In the genomic region with DNA sequence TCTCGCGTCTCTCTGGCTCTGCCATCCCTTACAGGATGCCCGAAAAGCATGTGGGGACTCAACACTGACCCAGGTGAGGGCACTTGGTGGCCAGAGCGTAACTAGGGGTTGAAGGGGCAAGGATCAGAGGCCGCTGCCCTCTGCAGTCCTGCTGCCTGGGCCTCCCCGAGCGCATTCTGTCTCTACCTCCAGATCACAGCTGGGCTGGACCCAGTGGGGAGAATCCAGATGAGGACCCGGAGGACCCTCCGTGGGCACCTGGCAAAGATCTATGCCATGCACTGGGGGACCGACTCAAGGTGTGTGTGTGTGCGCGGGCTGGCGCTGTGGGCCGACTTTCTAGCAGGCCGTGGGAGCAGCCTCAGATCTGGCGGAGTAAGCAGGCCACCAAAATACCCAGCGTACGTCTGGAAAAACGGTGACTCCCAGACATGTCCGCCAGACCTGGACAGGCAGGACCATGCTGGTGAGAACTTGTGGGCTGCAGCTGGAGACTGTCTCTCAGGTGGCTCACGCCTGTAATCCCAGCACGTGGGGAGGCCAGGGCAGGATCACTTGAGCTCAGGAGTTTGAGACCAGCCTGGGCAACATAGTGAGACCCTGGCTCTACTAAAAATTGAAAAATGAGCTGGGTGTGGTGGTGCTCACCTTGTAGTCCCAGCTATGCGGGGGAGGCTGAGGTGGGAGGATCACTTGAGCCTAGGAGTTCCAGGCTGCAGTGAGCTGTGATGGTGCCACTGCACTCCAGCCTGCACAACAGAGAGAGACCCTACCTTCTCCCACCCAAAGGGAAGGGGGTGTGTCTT, we compare ENCODE assay signal across 10 cellular contexts. TPM values are rescaled to one million over a fixed set of nuclear protein-coding genes. Genes with fewer than 3 reads are reported as not detected.
A peak's percentile ranks its signal among the peaks of the same experiment; 100 is the strongest.
DNase-seq lines count a peak whose midpoint lies in the region; ATAC-seq, FAIRE-seq and TF ChIP-seq lines count a peak whose summit lies in the region.
"Had no signal": no experiment of that assay in that cellular context is flagged by ENCODE, and none has a peak within 500 bp of the region (broad histone marks: within the 10 kb centered on the region; RNA-seq: fewer than 3 reads in every experiment).

No MANE protein-coding gene starts in this region.

- H3K27me3 ChIP-seq in SK-N-SH (ENCODE audit: insufficient read depth) (no peaks in the 10 kb centered on the region), GM12878 (replicated peaks in 1 of 2; ENCODE audit: control insufficient read depth in 2 of 2, insufficient read depth in 2 of 2, low read length in 1 of 2) (no peaks in the 10 kb centered on the region), kidney epithelial cell (ENCODE audit: control insufficient read depth, insufficient read depth, low read length) (no peaks in the 10 kb centered on the region), testis (no peaks in the 10 kb centered on the region)

- TF ChIP-seq RAD21 in SK-N-SH (IDR thresholded peaks at IDR 0.05; ENCODE audit: low read length) = no peak
- TF ChIP-seq RAD21 in GM12878 (IDR thresholded peaks at IDR 0.05; ENCODE audit: insufficient read depth, low read depth, low read length) = no peak

- peak overlapping the region; percentile 66 to 90; a peak in 3 of 4 replicates for H3K27ac ChIP-seq in SK-N-SH (ENCODE audit: low read depth in 2 of 2, low read length in 1 of 2)
- H3K27ac ChIP-seq in GM12878 (ENCODE audit: control insufficient read depth, insufficient read depth) = no peak overlapping the region
- H3K27ac ChIP-seq in testis = peak overlapping the region; percentile 98

- in situ Hi-C loops in GM12878 (cut with MboI) = loop anchor here (25.0 kb wide), 1 partner anchor 214 kb away; a partner anchor contains a TSS

- POLR2A ChIA-PET in SK-N-SH (lab: Yijun Ruan, JAX) = interaction anchor here (0.9 to 6.3 kb wide), 7 partner anchors 14 to 74 kb away, joined by 3 to 23 read pairs (median 6); a partner anchor contains a TSS
- POLR2A ChIA-PET in GM12878 (lab: Charles Lee) = interaction anchor here (0.9 kb wide), 1 partner anchor 13 kb away, joined by 3 read pairs; no protein-coding TSS in a partner anchor

- SMC1A ChIA-PET in GM12878 (lab: Charles Lee; ENCODE audit: uncharacterized antibody, unreplicated experiment) = no interaction called here

- BruUV-seq in GM12878 (replicated peaks; lab: Mats Ljungman, UMichigan) = no TSS peak

- no peaks in the 10 kb centered on the region for H3K9me2 ChIP-seq in SK-N-SH

- peaks cover 49% of the 10 kb centered on the region for H3K79me2 ChIP-seq in SK-N-SH (ENCODE audit: insufficient read depth)
- H3K79me2 ChIP-seq in GM12878 (ENCODE audit: control insufficient read depth, insufficient read depth, low read length) = peaks cover 24% of the 10 kb centered on the region

- ATAC-seq in SK-N-SH treated with all-trans-retinoic acid at 6 μM for 48 hours = no peak
- ATAC-seq in GM12878 = no peak
- no peak for ATAC-seq in omental fat pad (ENCODE audit: low FRiP score)

- H3K4me3 ChIP-seq in SK-N-SH (ENCODE audit: low read depth in 2 of 2, low read length in 1 of 2) = peak overlapping the region; percentile 83 to 98
- H3K4me3 ChIP-seq in GM12878 = peak overlapping the region; percentile 98
- H3K4me3 ChIP-seq in kidney epithelial cell (ENCODE audit: low read depth, low read length) = peak overlapping the region; percentile 94
- peak overlapping the region; percentile 96 to 99 for H3K4me3 ChIP-seq in testis

- intact Hi-C loops in GM12878 (cut with micrococcal nuclease; ENCODE audit: unreplicated experiment) (no loop called here), testis (cut with DNase I; ENCODE audit: low total_unique reads) (no loop called here)

- H3K36me3 ChIP-seq in SK-N-SH (replicated peaks in 1 of 2; ENCODE audit: control insufficient read depth in 1 of 2, insufficient read depth in 2 of 2, low read length in 1 of 2) = peaks cover 30 to 51% of the 10 kb centered on the region in 2 experiments
- H3K36me3 ChIP-seq in GM12878 (ENCODE audit: control insufficient read depth in 2 of 2, insufficient read depth in 2 of 2, low read length in 1 of 2) = peaks cover 4 to 30% of the 10 kb centered on the region in 2 experiments; a peak in 3 of 4 replicates
- peaks cover 5% of the 10 kb centered on the region for H3K36me3 ChIP-seq in kidney epithelial cell (ENCODE audit: control insufficient read depth, insufficient read depth, low read length)
- no peaks in the 10 kb centered on the region for H3K36me3 ChIP-seq in testis (ENCODE audit: low read depth, missing control alignments)

- TF ChIP-seq POLR2A in GM12878 (IDR thresholded peaks at IDR 0.05; ENCODE audit: low read depth, low read length) (no peak), testis (IDR thresholded peaks at IDR 0.05) (no peak)

- H3K4me2 ChIP-seq in SK-N-SH = peak overlapping the region; percentile 95
- H3K4me2 ChIP-seq in GM12878 (ENCODE audit: control insufficient read depth, insufficient read depth) = no peak overlapping the region

- DNase-seq in SK-N-SH (no peak), GM12878 (ENCODE audit: low read depth, low spot score) (no peak), kidney epithelial cell (ENCODE audit: low read depth) (no peak), testis (no peak), omental fat pad (ENCODE audit: low spot score) (no peak), mucosa of gallbladder (ENCODE audit: low spot score) (no peak), globus pallidus (ENCODE audit: low spot score) (no peak)

- H2AFZ ChIP-seq in SK-N-SH (ENCODE audit: low read depth) = no peak overlapping the region
- H2AFZ ChIP-seq in GM12878 (ENCODE audit: control insufficient read depth, low read depth, low read length) = no peak overlapping the region

- H3K9me3 ChIP-seq in SK-N-SH (no peaks in the 10 kb centered on the region), GM12878 (replicated peaks; ENCODE audit: control insufficient read depth, insufficient read depth, low read length) (no peaks in the 10 kb centered on the region), testis (no peaks in the 10 kb centered on the region)

- CTCF ChIA-PET in SK-N-SH (lab: Yijun Ruan, JAX) (interaction anchor here (0.8 to 10.5 kb wide), 11 partner anchors 16 to 196 kb away, joined by 3 to 227 read pairs (median 5); a partner anchor contains a TSS), GM12878 (lab: Yijun Ruan, JAX) (interaction anchor here (0.7 to 6.3 kb wide), 3 partner anchors 14 to 123 kb away, joined by 3 to 57 read pairs (median 3); a partner anchor contains a TSS)

- no peak for FAIRE-seq in GM12878 (lab: Jason Lieb, UNC)

- 90% methylated on average over 22 of the region's 23 CpGs for WGBS in SK-N-SH (ENCODE audit: low lambda C conversion rate)
- 88% methylated on average over 23 of the region's 23 CpGs for WGBS in GM12878 (ENCODE audit: insufficient coverage, insufficient replicate concordance, low lambda C conversion rate, missing lambda C conversion rate)
- 54 to 55% methylated on average over 22 to 23 of the region's 23 CpGs for WGBS in testis, 2 donors

- TF ChIP-seq CTCF in SK-N-SH (IDR thresholded peaks at IDR 0.05) = no peak
- no peak for TF ChIP-seq CTCF in GM12878 (IDR thresholded peaks at IDR 0.05 in 2 of 3, conservative IDR thresholded peaks at IDR 0.05 in 1 of 3; ENCODE audit: control insufficient read depth in 2 of 3, extremely low read depth in 1 of 3, insufficient read depth in 1 of 3, low read depth in 3 of 3, low read length in 3 of 3)
- no peak for TF ChIP-seq CTCF in kidney epithelial cell (IDR thresholded peaks at IDR 0.05; ENCODE audit: insufficient read depth, low read length, poor library complexity, severe bottlenecking)
- no peak for TF ChIP-seq CTCF in testis (IDR thresholded peaks at IDR 0.05)
- TF ChIP-seq CTCF in omental fat pad (IDR thresholded peaks at IDR 0.05) = no peak

- H4K20me1 ChIP-seq in SK-N-SH (ENCODE audit: insufficient read depth) (peaks cover 49% of the 10 kb centered on the region), GM12878 (ENCODE audit: control insufficient read depth, insufficient read depth) (0 out of 2 replicates have a peak, but pooled peaks cover 3% of the 10 kb centered on the region)

- TF ChIP-seq EP300 in SK-N-SH (IDR thresholded peaks at IDR 0.05; ENCODE audit: borderline replicate concordance in 1 of 2, low read depth in 1 of 2, low read length in 1 of 2) = no peak
- no peak for TF ChIP-seq EP300 in GM12878 (IDR thresholded peaks at IDR 0.05; ENCODE audit: borderline replicate concordance in 1 of 2, control insufficient read depth in 1 of 2, low read depth in 2 of 2, low read length in 2 of 2)

- H3K9ac ChIP-seq in SK-N-SH = peak overlapping the region; percentile 87; the same call in 1 of the 2 replicates
- H3K9ac ChIP-seq in GM12878 (ENCODE audit: control insufficient read depth, insufficient read depth, low read length) = no peak overlapping the region

- H3K4me1 ChIP-seq in SK-N-SH (ENCODE audit: control insufficient read depth in 1 of 2, insufficient read depth in 2 of 2, low read depth in 1 of 2, low read length in 1 of 2) = peaks cover 0 to 35% of the 10 kb centered on the region in 2 experiments; a peak in 1 of 4 replicates
- no peaks in the 10 kb centered on the region; the same call in 1 of the 2 replicates for H3K4me1 ChIP-seq in GM12878 (ENCODE audit: control insufficient read depth, insufficient read depth, low read length)
- peaks cover 26% of the 10 kb centered on the region for H3K4me1 ChIP-seq in testis

- RAD21 ChIA-PET in GM12878 (lab: Charles Lee; ENCODE audit: unreplicated experiment) = no interaction called here

- peaks cover 47% of the 10 kb centered on the region for H3F3A ChIP-seq in SK-N-SH (replicated peaks; ENCODE audit: insufficient read depth)

RNA-seq across cellular contexts. Expression of a gene that starts 3.2 kb away (rescaled TPM):
- 276 and 398 TPM in 2 replicates for polyA plus RNA-seq in SK-N-SH (2012; rRNA removed)
- 195 and 393 TPM in 2 replicates for polyA plus RNA-seq in SK-N-SH (2012; cell fraction: cytosol; rRNA removed)
- 231 and 304 TPM in 2 replicates for polyA plus RNA-seq in SK-N-SH (2012; cell fraction: nucleus; rRNA removed)
- total RNA-seq in GM12878 (2013; cell fraction: nucleolus; rRNA removed) = 22.7 and 24.1 TPM in 2 replicates
- total RNA-seq in GM12878 (2014; rRNA removed) = 68.1 and 90.9 TPM in 2 replicates
- total RNA-seq in GM12878 (2014; rRNA removed; fragmentation: Illumina TruSeq; extraction: Trizol) = 29.5 and 32.6 TPM in 2 replicates
- 174 and 175 TPM in 2 replicates for total RNA-seq in GM12878 (2021)
- 51.5 TPM for polyA plus RNA-seq in GM12878 (2011; ENCODE audit: low read depth)
- 28.9 and 54.4 TPM in 2 replicates for polyA plus RNA-seq in GM12878 (2011; rRNA removed)
- polyA plus RNA-seq in GM12878 (2011; cell fraction: cytosol; rRNA removed) = 114 and 115 TPM in 2 replicates
- polyA plus RNA-seq in GM12878 (2011; cell fraction: nucleus; rRNA removed) = 188 and 209 TPM in 2 replicates
- polyA plus RNA-seq in GM12878 (2012) = 131 and 134 TPM in 2 replicates
- 16.3 and 84.6 TPM in 2 replicates for polyA plus RNA-seq in GM12878 (2014; fragmentation: Illumina TruSeq; extraction: Trizol)
- polyA plus RNA-seq in GM12878 (2014; fragmentation: Nextera tagmentation; extraction: Ambion mirVana) = 1 to 10 TPM in 1 of 2 experiments, under 1 TPM in 1; 0.35 to 4.7 TPM
- 121 and 145 TPM in 2 replicates for polyA plus RNA-seq in GM12878 (2014; rRNA removed)
- 10 to 100 TPM; 35.7 to 65.0 TPM for polyA plus RNA-seq in GM12878 (2016; fragmentation: Nextera tagmentation; extraction: Ambion mirVana)
- polyA minus RNA-seq in GM12878 (2011; rRNA and poly(A)+ RNA removed) = 47.8 and 87.1 TPM in 2 replicates
- 46.9 and 47.2 TPM in 2 replicates for polyA minus RNA-seq in GM12878 (2011; cell fraction: cytosol; rRNA and poly(A)+ RNA removed)
- 23.0 and 36.4 TPM in 2 replicates for polyA minus RNA-seq in GM12878 (2011; cell fraction: nucleus; rRNA and poly(A)+ RNA removed)
- total RNA-seq in kidney epithelial cell = 330 and 391 TPM in 2 replicates
- total RNA-seq in testis = 100 to 1,000 TPM; 195 to 325 TPM
- 200 TPM for polyA plus RNA-seq in testis (ENCODE audit: insufficient read depth, low read depth, low replicate concordance)
- 100 to 1,000 TPM; 145 to 245 (median 203) TPM for total RNA-seq in omental fat pad
- 236 TPM for total RNA-seq in mucosa of gallbladder

RNA-seq across cellular contexts. Expression of a gene that starts 17.3 kb away (rescaled TPM):
- 17.4 and 19.4 TPM in 2 replicates for polyA plus RNA-seq in SK-N-SH (2012; rRNA removed)
- 3.3 and 5.9 TPM in 2 replicates for polyA plus RNA-seq in SK-N-SH (2012; cell fraction: cytosol; rRNA removed)
- 99.4 and 118 TPM in 2 replicates for polyA plus RNA-seq in SK-N-SH (2012; cell fraction: nucleus; rRNA removed)
- 42.9 and 43.0 TPM in 2 replicates for total RNA-seq in GM12878 (2013; cell fraction: nucleolus; rRNA removed)
- 15.9 and 17.2 TPM in 2 replicates for total RNA-seq in GM12878 (2014; rRNA removed)
- 8.6 and 9.3 TPM in 2 replicates for total RNA-seq in GM12878 (2014; rRNA removed; fragmentation: Illumina TruSeq; extraction: Trizol)
- 44.2 and 47.2 TPM in 2 replicates for total RNA-seq in GM12878 (2021)
- 7.0 TPM for polyA plus RNA-seq in GM12878 (2011; ENCODE audit: low read depth)
- polyA plus RNA-seq in GM12878 (2011; rRNA removed) = 3.4 and 5.1 TPM in 2 replicates
- polyA plus RNA-seq in GM12878 (2011; cell fraction: cytosol; rRNA removed) = 5.5 and 8.6 TPM in 2 replicates
- 69.0 and 95.9 TPM in 2 replicates for polyA plus RNA-seq in GM12878 (2011; cell fraction: nucleus; rRNA removed)
- polyA plus RNA-seq in GM12878 (2012) = 22.9 and 30.1 TPM in 2 replicates
- 5.8 and 10.4 TPM in 2 replicates for polyA plus RNA-seq in GM12878 (2014; fragmentation: Illumina TruSeq; extraction: Trizol)
- under 1 TPM; 0.31 to 0.79 TPM for polyA plus RNA-seq in GM12878 (2014; fragmentation: Nextera tagmentation; extraction: Ambion mirVana)
- polyA plus RNA-seq in GM12878 (2014; rRNA removed) = 27.7 and 36.7 TPM in 2 replicates
- polyA plus RNA-seq in GM12878 (2016; fragmentation: Nextera tagmentation; extraction: Ambion mirVana) = 10 to 100 TPM in 1 of 2 experiments, 1 to 10 TPM in 1; 9.7 to 10.1 TPM
- polyA minus RNA-seq in GM12878 (2011; rRNA and poly(A)+ RNA removed) = 2.6 and 6.0 TPM in 2 replicates
- 3.6 and 4.2 TPM in 2 replicates for polyA minus RNA-seq in GM12878 (2011; cell fraction: cytosol; rRNA and poly(A)+ RNA removed)
- polyA minus RNA-seq in GM12878 (2011; cell fraction: nucleus; rRNA and poly(A)+ RNA removed) = 16.0 and 32.5 TPM in 2 replicates
- total RNA-seq in kidney epithelial cell = 23.1 and 23.5 TPM in 2 replicates
- 100 to 1,000 TPM; 105 to 106 TPM for total RNA-seq in testis
- 40.5 TPM for polyA plus RNA-seq in testis (ENCODE audit: insufficient read depth, low read depth, low replicate concordance)
- 10 to 100 TPM; 17.7 to 44.0 (median 19.4) TPM for total RNA-seq in omental fat pad
- 56.2 TPM for total RNA-seq in mucosa of gallbladder

RNA-seq across cellular contexts. Expression of a gene that starts 20.5 kb away (rescaled TPM):
- polyA plus RNA-seq in SK-N-SH (2012; rRNA removed) (0.67 and 0.93 TPM in 2 replicates), GM12878 (2011; rRNA removed) (not detected in 2 replicates), GM12878 (2014; fragmentation: Illumina TruSeq; extraction: Trizol) (not detected in 2 replicates), GM12878 (2014; fragmentation: Nextera tagmentation; extraction: Ambion mirVana) (not detected), GM12878 (2014; rRNA removed) (not detected in 2 replicates), GM12878 (2016; fragmentation: Nextera tagmentation; extraction: Ambion mirVana) (not detected), testis (ENCODE audit: insufficient read depth, low read depth, low replicate concordance) (2.1 TPM)
- polyA plus RNA-seq in SK-N-SH (2012; cell fraction: cytosol; rRNA removed) = 1.2 and 2.0 TPM in 2 replicates
- 1.3 and 2.2 TPM in 2 replicates for polyA plus RNA-seq in SK-N-SH (2012; cell fraction: nucleus; rRNA removed)
- total RNA-seq in GM12878 (2013; cell fraction: nucleolus; rRNA removed) = not detected in 2 replicates
- total RNA-seq in GM12878 (2014; rRNA removed) (not detected in 2 replicates), GM12878 (2014; rRNA removed; fragmentation: Illumina TruSeq; extraction: Trizol) (not detected in 2 replicates), GM12878 (2021) (not detected in 2 replicates), kidney epithelial cell (not detected in 2 replicates), testis (1 to 10 TPM in 1 of 2 donors, under 1 TPM in 1; 0.79 to 1.2 TPM), omental fat pad (not detected), mucosa of gallbladder (0.14 TPM)
- not detected for polyA plus RNA-seq in GM12878 (2011; ENCODE audit: low read depth)
- polyA plus RNA-seq in GM12878 (2011; cell fraction: cytosol; rRNA removed) = not detected in 2 replicates
- polyA plus RNA-seq in GM12878 (2011; cell fraction: nucleus; rRNA removed) = not detected in 2 replicates
- polyA plus RNA-seq in GM12878 (2012) = not detected in 2 replicates
- polyA minus RNA-seq in GM12878 (2011; rRNA and poly(A)+ RNA removed) = not detected in 2 replicates
- polyA minus RNA-seq in GM12878 (2011; cell fraction: cytosol; rRNA and poly(A)+ RNA removed) = not detected in 2 replicates
- not detected in 2 replicates for polyA minus RNA-seq in GM12878 (2011; cell fraction: nucleus; rRNA and poly(A)+ RNA removed)
- total RNA-seq: A172, pulmonary artery endothelial cell had no signal

RNA-seq across cellular contexts. Expression of a gene that starts 29.2 kb away (rescaled TPM):
- polyA plus RNA-seq in SK-N-SH (2012; rRNA removed) (63.8 and 81.8 TPM in 2 replicates), GM12878 (2011; rRNA removed) (24.5 and 36.0 TPM in 2 replicates), GM12878 (2014; fragmentation: Illumina TruSeq; extraction: Trizol) (8.6 and 19.7 TPM in 2 replicates), GM12878 (2014; fragmentation: Nextera tagmentation; extraction: Ambion mirVana) (10 to 100 TPM; 12.1 to 37.9 TPM), GM12878 (2014; rRNA removed) (116 and 132 TPM in 2 replicates), GM12878 (2016; fragmentation: Nextera tagmentation; extraction: Ambion mirVana) (100 to 1,000 TPM; 143 to 148 TPM), testis (ENCODE audit: insufficient read depth, low read depth, low replicate concordance) (21.6 TPM)
- 46.0 and 60.0 TPM in 2 replicates for polyA plus RNA-seq in SK-N-SH (2012; cell fraction: cytosol; rRNA removed)
- 30.7 and 40.4 TPM in 2 replicates for polyA plus RNA-seq in SK-N-SH (2012; cell fraction: nucleus; rRNA removed)
- 6.7 and 8.3 TPM in 2 replicates for total RNA-seq in GM12878 (2013; cell fraction: nucleolus; rRNA removed)
- total RNA-seq in GM12878 (2014; rRNA removed) (89.4 and 100 TPM in 2 replicates), GM12878 (2014; rRNA removed; fragmentation: Illumina TruSeq; extraction: Trizol) (42.8 and 44.7 TPM in 2 replicates), GM12878 (2021) (58.8 and 62.7 TPM in 2 replicates), kidney epithelial cell (46.1 and 52.8 TPM in 2 replicates), testis (10 to 100 TPM; 33.6 to 39.4 TPM), omental fat pad (10 to 100 TPM; 17.5 to 39.9 (median 19.4) TPM), mucosa of gallbladder (25.9 TPM)
- 16.9 TPM for polyA plus RNA-seq in GM12878 (2011; ENCODE audit: low read depth)
- 53.3 and 84.9 TPM in 2 replicates for polyA plus RNA-seq in GM12878 (2011; cell fraction: cytosol; rRNA removed)
- 27.4 and 33.9 TPM in 2 replicates for polyA plus RNA-seq in GM12878 (2011; cell fraction: nucleus; rRNA removed)
- 37.1 and 42.7 TPM in 2 replicates for polyA plus RNA-seq in GM12878 (2012)
- polyA minus RNA-seq in GM12878 (2011; rRNA and poly(A)+ RNA removed) = 8.6 and 30.5 TPM in 2 replicates
- 16.2 and 17.9 TPM in 2 replicates for polyA minus RNA-seq in GM12878 (2011; cell fraction: cytosol; rRNA and poly(A)+ RNA removed)
- 7.0 and 12.5 TPM in 2 replicates for polyA minus RNA-seq in GM12878 (2011; cell fraction: nucleus; rRNA and poly(A)+ RNA removed)

RNA-seq across cellular contexts. Expression of a gene that starts 35.4 kb away (rescaled TPM):
- polyA plus RNA-seq in SK-N-SH (2012; rRNA removed) (0.30 and 0.32 TPM in 2 replicates), GM12878 (2011; rRNA removed) (0.07 and 0.30 TPM in 2 replicates), GM12878 (2014; fragmentation: Illumina TruSeq; extraction: Trizol) (0.90 and 1.5 TPM in 2 replicates), GM12878 (2014; fragmentation: Nextera tagmentation; extraction: Ambion mirVana) (under 1 TPM; 0.32 to 0.33 TPM), GM12878 (2014; rRNA removed) (3.3 and 4.7 TPM in 2 replicates), GM12878 (2016; fragmentation: Nextera tagmentation; extraction: Ambion mirVana) (1 to 10 TPM; 2.2 to 2.8 TPM), testis (ENCODE audit: insufficient read depth, low read depth, low replicate concordance) (1.1 TPM)
- polyA plus RNA-seq in SK-N-SH (2012; cell fraction: cytosol; rRNA removed) = 0.13 and 0.33 TPM in 2 replicates
- polyA plus RNA-seq in SK-N-SH (2012; cell fraction: nucleus; rRNA removed) = 1.5 TPM in 2 replicates
- 1.1 and 1.5 TPM in 2 replicates for total RNA-seq in GM12878 (2013; cell fraction: nucleolus; rRNA removed)
- total RNA-seq in GM12878 (2014; rRNA removed) (2.3 and 2.9 TPM in 2 replicates), GM12878 (2014; rRNA removed; fragmentation: Illumina TruSeq; extraction: Trizol) (0.67 and 0.69 TPM in 2 replicates), GM12878 (2021) (4.2 and 7.2 TPM in 2 replicates), kidney epithelial cell (0.34 and 0.71 TPM in 2 replicates), testis (1 to 10 TPM in 1 of 2 donors, under 1 TPM in 1; 0.87 to 1.5 TPM), omental fat pad (under 1 TPM in 1 of 4 donors, not detected in 3; 0.60 TPM), mucosa of gallbladder (13.8 TPM)
- polyA plus RNA-seq in GM12878 (2011; ENCODE audit: low read depth) = 2.8 TPM
- polyA plus RNA-seq in GM12878 (2011; cell fraction: cytosol; rRNA removed) = 0.21 and 0.35 TPM in 2 replicates
- polyA plus RNA-seq in GM12878 (2011; cell fraction: nucleus; rRNA removed) = 1.5 and 1.8 TPM in 2 replicates
- polyA plus RNA-seq in GM12878 (2012) = 2.8 and 3.4 TPM in 2 replicates
- polyA minus RNA-seq in GM12878 (2011; rRNA and poly(A)+ RNA removed) = 0.66 TPM in 1 of 2 replicates, not detected in the other
- not detected in 2 replicates for polyA minus RNA-seq in GM12878 (2011; cell fraction: cytosol; rRNA and poly(A)+ RNA removed)
- polyA minus RNA-seq in GM12878 (2011; cell fraction: nucleus; rRNA and poly(A)+ RNA removed) = 0.10 and 0.24 TPM in 2 replicates
- total RNA-seq: A172 had no signal
